Comparison of ENCODE assay signal across 8 cellular contexts in genomic region chr4:77156912-77157858, GRCh38. TPM values are rescaled to one million over a fixed set of nuclear protein-coding genes. Genes with fewer than 3 reads are reported as not detected.
DNase-seq lines count a peak whose midpoint lies in the region; ATAC-seq lines count a peak whose summit lies in the region.

TSS of gene CCNG2 (plus strand) at chr4:77157207. CDS start at chr4:77158533, 1,326 bp downstream.

- ATAC-seq in left cardiac atrium: peak; percentile 54 to 65

- peak within 1 kb of the TSS; percentile 99 for H3K9ac ChIP-seq in adipocyte (ENCODE audit: low read length)

- peaks cover 33% of the 10 kb centered on the region for H3K4me1 ChIP-seq in adipocyte (ENCODE audit: control insufficient read depth, insufficient read depth, low read length)
- H3K4me1 ChIP-seq in urinary bladder (ENCODE audit: insufficient read depth): no peaks in the 10 kb centered on the region

- DNase-seq in G401 (ENCODE audit: low spot score): no peak
- peak; percentile 76 for DNase-seq in HCEC 1CT
- DNase-seq in NAMALWA (ENCODE audit: low spot score): peak; percentile 93
- peak; percentile 79 for DNase-seq in T follicular helper cell (ENCODE audit: low read depth)
- DNase-seq in adipocyte (ENCODE audit: low read depth): peak; percentile 97
- peak; percentile 86 for DNase-seq in left cardiac atrium
- DNase-seq in pulmonary artery endothelial cell (ENCODE audit: low read depth, low spot score): peak; percentile 77

- H3K9me3 ChIP-seq in adipocyte (ENCODE audit: control insufficient read depth, low read length): no peaks in the 10 kb centered on the region

- in situ Hi-C loops in G401 (cut with HindIII; ENCODE audit: low sequenced_read_pairs): no loop called here

- intact Hi-C loops in left cardiac atrium (cut with DNase I): no loop called here

- peaks cover 4% of the 10 kb centered on the region for H3K27me3 ChIP-seq in adipocyte (replicated peaks; ENCODE audit: control insufficient read depth, insufficient read depth, low read length)

- peak within 1 kb of the TSS; percentile 99 for H3K27ac ChIP-seq in urinary bladder (ENCODE audit: low read depth)

- under 1% methylated on average over 94 of the region's 94 CpGs for WGBS in urinary bladder

- H3K4me3 ChIP-seq in adipocyte (ENCODE audit: low read length) (peak within 1 kb of the TSS; percentile 98), urinary bladder (ENCODE audit: low read depth, low read length) (peak within 1 kb of the TSS; percentile 99)

- H3K36me3 ChIP-seq in adipocyte (ENCODE audit: control insufficient read depth, insufficient read depth, low read length, severe bottlenecking) (peaks cover 27% of the 10 kb centered on the region), urinary bladder (ENCODE audit: insufficient read depth) (peaks cover 7% of the 10 kb centered on the region)

RNA-seq across cellular contexts. Expression of gene CCNG2, which starts in this region (rescaled TPM):
- 16.3 and 20.2 TPM in 2 replicates for total RNA-seq in G401 (2014; rRNA removed; shearing (Covaris generic))
- total RNA-seq in left cardiac atrium (10 to 100 TPM in 1 of 2 donors, 1 to 10 TPM in 1; 7.7 to 18.6 TPM), pulmonary artery endothelial cell (12.8 and 19.2 TPM in 2 replicates), urinary bladder (84.8 TPM)
- 40.2 TPM for polyA plus RNA-seq in urinary bladder
